7 cellular contexts compared by ENCODE assay signal in genomic region chr1:148760206-148760605, GRCh38. TPM values are rescaled to one million over a fixed set of nuclear protein-coding genes. Genes with fewer than 3 reads are reported as not detected.
DNase-seq lines count a peak whose midpoint lies in the region; ATAC-seq, FAIRE-seq and TF ChIP-seq lines count a peak whose summit lies in the region.
"Not testable (repeated sequence)": the region's sequence is repeated elsewhere in the genome, so short reads cannot be mapped to it uniquely, and the experiment has no call there.

No MANE protein-coding gene starts in this region.

- BruUV-seq in endothelial cell of umbilical vein (replicated peaks; lab: Mats Ljungman, UMichigan) = not testable (repeated sequence)

- H3K4me1 ChIP-seq in endothelial cell of umbilical vein (ENCODE audit: control insufficient read depth, extremely low read depth, insufficient read depth, low read length); right cardiac atrium (ENCODE audit: control insufficient read depth, insufficient read depth, low read length); right lobe of liver; pancreas; upper lobe of left lung: not testable (repeated sequence)

- H4K20me1 ChIP-seq in endothelial cell of umbilical vein (replicated peaks; ENCODE audit: control insufficient read depth, extremely low read depth, insufficient read depth, low read length) = not testable (repeated sequence)

- H2AFZ ChIP-seq in endothelial cell of umbilical vein (ENCODE audit: low read depth, low read length) = not testable (repeated sequence)

- POLR2A ChIA-PET in endothelial cell of umbilical vein (lab: Charles Lee) = not testable (repeated sequence)

- not testable (repeated sequence) for H3K9me1 ChIP-seq in endothelial cell of umbilical vein (replicated peaks; ENCODE audit: control insufficient read depth, extremely low read depth, insufficient read depth, low read length)

- not testable (repeated sequence) for TF ChIP-seq CTCF in endothelial cell of umbilical vein (IDR thresholded peaks at IDR 0.05; ENCODE audit: extremely low read depth in 1 of 2, insufficient read depth in 1 of 2, low read depth in 1 of 2, low read length in 2 of 2); right lobe of liver (IDR thresholded peaks at IDR 0.05); pancreas (IDR thresholded peaks at IDR 0.05); upper lobe of left lung (IDR thresholded peaks at IDR 0.05)

- H3K4me2 ChIP-seq in endothelial cell of umbilical vein (ENCODE audit: insufficient read depth, low read length) = not testable (repeated sequence)

- TF ChIP-seq POLR2A in endothelial cell of umbilical vein (IDR thresholded peaks at IDR 0.05; ENCODE audit: low read depth, low read length); right lobe of liver (IDR thresholded peaks at IDR 0.05); upper lobe of left lung (IDR thresholded peaks at IDR 0.05): not testable (repeated sequence)

- not testable (repeated sequence) for H3K36me3 ChIP-seq in endothelial cell of umbilical vein (ENCODE audit: control insufficient read depth in 2 of 2, extremely low read depth in 1 of 2, insufficient read depth in 2 of 2, low read length in 2 of 2); right lobe of liver; pancreas; upper lobe of left lung

- H3K79me2 ChIP-seq in endothelial cell of umbilical vein (ENCODE audit: control insufficient read depth, insufficient read depth, low read length) = not testable (repeated sequence)

- H3K9ac ChIP-seq in endothelial cell of umbilical vein (replicated peaks; ENCODE audit: extremely low read depth, insufficient read depth, low read length) = not testable (repeated sequence)

- not testable (repeated sequence) for H3K27ac ChIP-seq in endothelial cell of umbilical vein (ENCODE audit: insufficient read depth, low read depth, low read length); right cardiac atrium (ENCODE audit: low read length); right lobe of liver; pancreas; upper lobe of left lung

- H3K9me3 ChIP-seq in endothelial cell of umbilical vein (replicated peaks; ENCODE audit: control insufficient read depth, insufficient read depth, low read length); right cardiac atrium (ENCODE audit: control insufficient read depth, low read length); right lobe of liver; pancreas; upper lobe of left lung: not testable (repeated sequence)

- not testable (repeated sequence) for TF ChIP-seq EP300 in upper lobe of left lung (IDR thresholded peaks at IDR 0.05)

- CTCF ChIA-PET in endothelial cell of umbilical vein (lab: Charles Lee) = not testable (repeated sequence)

- WGBS in right cardiac atrium = no CpG with 5 or more reads among the region's 1 CpG
- WGBS in right lobe of liver (ENCODE audit: insufficient coverage, low coverage, low lambda C conversion rate, missing lambda C conversion rate) = no CpG with 5 or more reads among the region's 1 CpG
- no CpG with 5 or more reads among the region's 1 CpG for WGBS in pancreas, 2 donors
- no CpG with 5 or more reads among the region's 1 CpG for WGBS in upper lobe of left lung, 2 donors

- H3K27me3 ChIP-seq in endothelial cell of umbilical vein (ENCODE audit: control insufficient read depth in 2 of 2, insufficient read depth in 2 of 2, low read length in 2 of 2); right cardiac atrium (ENCODE audit: control insufficient read depth, insufficient read depth); right lobe of liver; pancreas; upper lobe of left lung: not testable (repeated sequence)

- intact Hi-C loops in endothelial cell of umbilical vein (cut with micrococcal nuclease); Right ventricle myocardium superior (cut with DNase I); right cardiac atrium (cut with DNase I); right lobe of liver (cut with DNase I); pancreas (cut with DNase I): not testable (repeated sequence)

- dilution Hi-C loops in endothelial cell of umbilical vein (cut with MboI; ENCODE audit: extremely low pct_ligation_motif_present, low sequenced_read_pairs) = not testable (repeated sequence)

- H3K4me3 ChIP-seq in endothelial cell of umbilical vein (replicated peaks in 1 of 3; ENCODE audit: insufficient read depth in 1 of 3, low read depth in 1 of 3, low read length in 3 of 3); right cardiac atrium (ENCODE audit: low read length); right lobe of liver; pancreas; upper lobe of left lung: not testable (repeated sequence)

- ATAC-seq in SK-N-SH treated with all-trans-retinoic acid at 6 μM for 48 hours (peak; percentile 48), Right ventricle myocardium superior (ENCODE audit: poor library complexity) (peak; percentile 81), right cardiac atrium (peak; percentile 91 to 93), right lobe of liver (peak; percentile 69 to 80 (median 74)), pancreas (peak; percentile 56 to 81 (median 72)), upper lobe of left lung (ENCODE audit: low FRiP score in 2 of 2) (peak; percentile 63 to 90)

- FAIRE-seq in endothelial cell of umbilical vein (lab: Jason Lieb, UNC) = peak; percentile 93
- not testable (repeated sequence) for FAIRE-seq in pancreas (lab: Jason Lieb, UNC)

- DNase-seq in endothelial cell of umbilical vein (ENCODE audit: low read depth, low spot score); Right ventricle myocardium superior; right cardiac atrium; right lobe of liver; pancreas; upper lobe of left lung: not testable (repeated sequence)

RNA-seq across cellular contexts. Expression of gene NUDT4B, which starts 11.6 kb away (rescaled TPM):
- total RNA-seq in endothelial cell of umbilical vein (1.7 TPM in 1 of 2 replicates, not detected in the other), Right ventricle myocardium superior (0.38 TPM), right cardiac atrium (under 1 TPM in 1 of 4 donors, not detected in 3; 0.63 TPM), right lobe of liver (10 to 100 TPM in 1 of 6 experiments, 1 to 10 TPM in 4, under 1 TPM in 1; 0.42 to 17.6 (median 2.5) TPM), pancreas (1 to 10 TPM in 1 of 6 donors, under 1 TPM in 3, not detected in 2; 0.32 to 1.8 (median 0.57) TPM), upper lobe of left lung (10 to 100 TPM in 2 of 6 donors, under 1 TPM in 2, not detected in 2; 0.44 to 42.3 (median 6.3) TPM)
- polyA plus RNA-seq in endothelial cell of umbilical vein (34.5 and 39.0 TPM in 2 replicates), right cardiac atrium (1.2 TPM), pancreas (under 1 TPM; 0.27 to 0.31 TPM)
- polyA plus RNA-seq in endothelial cell of umbilical vein (2011; cell fraction: cytosol; rRNA removed) = 51.6 and 67.5 TPM in 2 replicates
- 19.9 and 28.0 TPM in 2 replicates for polyA plus RNA-seq in endothelial cell of umbilical vein (2011; cell fraction: nucleus; rRNA removed)
- 6.2 and 6.7 TPM in 2 replicates for polyA plus RNA-seq in endothelial cell of umbilical vein (2012)
- polyA minus RNA-seq in endothelial cell of umbilical vein = 52.2 and 69.2 TPM in 2 replicates
- 4.8 TPM for polyA minus RNA-seq in endothelial cell of umbilical vein (2011; cell fraction: cytosol; rRNA and poly(A)+ RNA removed)
- 6.0 and 9.3 TPM in 2 replicates for polyA minus RNA-seq in endothelial cell of umbilical vein (2011; cell fraction: nucleus; rRNA and poly(A)+ RNA removed)
